15 cellular contexts compared by ENCODE assay signal in the genomic region with DNA sequence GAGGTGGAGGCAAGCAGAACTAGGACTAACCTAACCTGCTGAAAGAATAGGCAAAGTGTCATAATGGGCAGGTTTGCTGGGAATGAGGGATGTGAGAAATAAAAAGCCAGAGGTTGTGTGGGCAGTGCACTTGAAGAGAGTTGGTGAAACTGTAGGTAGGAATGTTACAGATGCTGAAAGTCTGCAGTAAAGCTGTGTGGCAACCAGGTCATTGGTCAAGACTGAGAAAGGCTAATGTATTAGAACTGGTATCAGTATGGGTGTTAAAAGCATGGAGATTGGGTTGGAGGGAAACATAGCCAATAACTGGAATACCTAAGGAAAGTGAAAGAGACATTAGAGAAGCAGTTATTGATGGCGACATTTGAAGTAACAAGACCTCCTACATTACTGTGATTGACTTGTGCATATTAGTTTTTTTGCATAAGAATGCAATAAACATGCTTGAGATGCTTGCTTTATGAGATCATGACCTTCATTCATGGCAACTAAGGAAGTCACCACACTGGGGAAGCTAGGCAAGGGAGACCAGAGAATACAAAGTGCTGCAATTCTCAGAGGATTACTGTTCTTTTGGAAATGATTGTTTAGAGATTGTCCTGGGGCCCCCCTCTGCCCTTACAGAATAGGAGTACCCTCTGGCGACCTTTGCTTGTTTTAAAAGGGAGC. TPM values are rescaled to one million over a fixed set of nuclear protein-coding genes. Genes with fewer than 3 reads are reported as not detected.
DNase-seq lines count a peak whose midpoint lies in the region; ATAC-seq and TF ChIP-seq lines count a peak whose summit lies in the region.
"Had no signal": no experiment of that assay in that cellular context is flagged by ENCODE, and none has a peak within 500 bp of the region (broad histone marks: within the 10 kb centered on the region; RNA-seq: fewer than 3 reads in every experiment).

No MANE protein-coding gene starts in this region.

- H3K9me3 ChIP-seq in PC-3 (ENCODE audit: low read length) (peaks cover 4% of the 10 kb centered on the region), endodermal cell (ENCODE audit: control insufficient read depth, low read length) (peaks cover 5% of the 10 kb centered on the region)

- no peak overlapping the region for H2AFZ ChIP-seq in PC-3 (ENCODE audit: low read length)

- H3F3A ChIP-seq in PC-3 (ENCODE audit: low read length, unreplicated experiment) = peaks cover 11% of the 10 kb centered on the region

- H3K9ac ChIP-seq in PC-3 (ENCODE audit: low read length) (no peak overlapping the region), endodermal cell (ENCODE audit: extremely low read depth, low read length, poor library complexity, severe bottlenecking) (no peak overlapping the region)

- ATAC-seq in PC-3 (peak; percentile 39), GM21576 (IDR thresholded peaks at IDR 0.05; ENCODE audit: unreplicated experiment) (no peak), GM21526 (IDR thresholded peaks at IDR 0.05; ENCODE audit: low FRiP score, unreplicated experiment) (no peak)
- ATAC-seq: effector memory CD8-positive, alpha-beta T cell had no signal

- H3K4me3 Mint-ChIP-seq in endodermal cell = no peak overlapping the region
- H3K4me3 Mint-ChIP-seq: CD4-positive, alpha-beta memory T cell; effector memory CD8-positive, alpha-beta T cell had no signal

- TF ChIP-seq CTCF in PC-3 (conservative IDR thresholded peaks at IDR 0.05; ENCODE audit: low read depth, low read length) (no peak), endodermal cell (conservative IDR thresholded peaks at IDR 0.05) (no peak)

- intact Hi-C loops in PC-3 (cut with micrococcal nuclease) = no loop called here

- BruUV-seq in PC-3 (replicated peaks; lab: Mats Ljungman, UMichigan) = no TSS peak

- H3K9me2 ChIP-seq in PC-3 (replicated peaks; ENCODE audit: low read length) = no peaks in the 10 kb centered on the region

- H3K27me3 ChIP-seq in PC-3 (ENCODE audit: low read length) = no peaks in the 10 kb centered on the region
- no peaks in the 10 kb centered on the region for H3K27me3 ChIP-seq in endodermal cell (ENCODE audit: control insufficient read depth, insufficient read depth, low read length, poor library complexity, severe bottlenecking)

- peaks cover 3% of the 10 kb centered on the region; the same call in 1 of the 2 replicates for H3K36me3 ChIP-seq in PC-3 (ENCODE audit: low read depth, low read length)
- no peaks in the 10 kb centered on the region for H3K36me3 ChIP-seq in endodermal cell (ENCODE audit: control insufficient read depth, insufficient read depth, low read length)

- no peaks in the 10 kb centered on the region for H3K36me3 Mint-ChIP-seq in endodermal cell (ENCODE audit: low read depth)
- H3K36me3 Mint-ChIP-seq: CD4-positive, alpha-beta memory T cell had no signal

- H3K4me3 ChIP-seq in PC-3 (ENCODE audit: low read length) = no peak overlapping the region
- H3K4me3 ChIP-seq in endodermal cell (ENCODE audit: low read length) = no peak overlapping the region

- DNase-seq in EH (ENCODE audit: low read depth) (peak; percentile 92), PC-3 (peak; percentile 68), endodermal cell (peak; percentile 82), myocyte (ENCODE audit: low read depth) (peak; percentile 43), NCI-H128 (lab: John Stamatoyannopoulos, UW; ENCODE audit: unreplicated experiment) (no peak)
- DNase-seq in activated effector memory CD4-positive, alpha-beta T cell treated with Interleukin-2 at 50 U/mL for 16 hours = no peak
- DNase-seq: activated CD4-positive, CD25-positive, alpha-beta regulatory T cell treated with anti-CD3 and anti-CD28 coated beads, Interleukin-2, amount 50 U/mL, for 72 hours; activated gamma-delta T cell; CD4-positive, alpha-beta memory T cell; effector memory CD8-positive, alpha-beta T cell; NCI-H1417 treated with DMSO at 0.1 percent for 48 hours; retina had no signal

- peaks cover 14% of the 10 kb centered on the region for H3K27me3 Mint-ChIP-seq in endodermal cell (ENCODE audit: insufficient read depth)
- H3K27me3 Mint-ChIP-seq: CD4-positive, alpha-beta memory T cell; effector memory CD8-positive, alpha-beta T cell had no signal

- H4K20me1 ChIP-seq in PC-3 (ENCODE audit: low read length) = no peaks in the 10 kb centered on the region

- peaks cover 60% of the 10 kb centered on the region for H3K79me2 ChIP-seq in PC-3 (ENCODE audit: low read length)

- H3K4me1 ChIP-seq in PC-3 (ENCODE audit: insufficient read depth, low read length) (peaks cover 42% of the 10 kb centered on the region), endodermal cell (ENCODE audit: control insufficient read depth, insufficient read depth, low read length) (peaks cover 10% of the 10 kb centered on the region)

- H3K27ac ChIP-seq in PC-3 (ENCODE audit: low read length) (peak overlapping the region; percentile 21; the same call in 1 of the 2 replicates), endodermal cell (ENCODE audit: low read depth, low read length) (peak overlapping the region; percentile 91)

- 23 to 29% methylated on average over 1 to 2 of the region's 2 CpGs for WGBS in endodermal cell (ENCODE audit: insufficient coverage in 1 of 2, insufficient read length in 1 of 2), 2 experiments

- POLR2A ChIA-PET in PC-3 (lab: Charles Lee; ENCODE audit: unreplicated experiment) = interaction anchor here (0.7 kb wide), 1 partner anchor 173 kb away, joined by 5 read pairs; no protein-coding TSS in a partner anchor

- peaks cover 7% of the 10 kb centered on the region for H3K9me3 Mint-ChIP-seq in endodermal cell

- peaks cover 18% of the 10 kb centered on the region for H3K4me1 Mint-ChIP-seq in endodermal cell
- H3K4me1 Mint-ChIP-seq: CD4-positive, alpha-beta memory T cell had no signal

- peak overlapping the region; percentile 88 for H3K27ac Mint-ChIP-seq in endodermal cell
- H3K27ac Mint-ChIP-seq: CD4-positive, alpha-beta memory T cell; effector memory CD8-positive, alpha-beta T cell had no signal

- CTCF ChIA-PET in PC-3 (lab: Charles Lee) = no interaction called here

- peak overlapping the region; percentile 35 for H3K4me2 ChIP-seq in PC-3 (ENCODE audit: low read length)

RNA-seq across cellular contexts. Expression of a gene that starts 11.8 kb away (rescaled TPM):
- total RNA-seq in PC-3 (2014; rRNA removed) = 23.1 and 25.5 TPM in 2 replicates
- 10 to 100 TPM; 15.3 to 26.5 TPM for total RNA-seq in endodermal cell
- polyA plus RNA-seq in endodermal cell (2013, experiment 1 of 2) = 67.5 TPM
- polyA plus RNA-seq in endodermal cell (2013, experiment 2 of 2) = 65.5 TPM
- 37.6 and 54.1 TPM in 2 replicates for total RNA-seq in myocyte
- polyA plus RNA-seq in myocyte (2012) = 15.2 TPM
- total RNA-seq: CD4-positive, alpha-beta memory T cell; OCI-LY7 had no signal
- polyA plus RNA-seq: CD4-positive, alpha-beta memory T cell had no signal

Comparison
In these comparisons a context has a peak if more than half of its experiments do, and no peak if none do; other contexts are left out.
1. DNase-seq: peak in EH (single experiment), PC-3 (single experiment), endodermal cell (single experiment) and myocyte (single experiment); none in activated effector memory CD4-positive, alpha-beta T cell treated with Interleukin-2 at 50 U/mL for 16 hours (single experiment) and NCI-H128 (single experiment).